In the genomic region with DNA sequence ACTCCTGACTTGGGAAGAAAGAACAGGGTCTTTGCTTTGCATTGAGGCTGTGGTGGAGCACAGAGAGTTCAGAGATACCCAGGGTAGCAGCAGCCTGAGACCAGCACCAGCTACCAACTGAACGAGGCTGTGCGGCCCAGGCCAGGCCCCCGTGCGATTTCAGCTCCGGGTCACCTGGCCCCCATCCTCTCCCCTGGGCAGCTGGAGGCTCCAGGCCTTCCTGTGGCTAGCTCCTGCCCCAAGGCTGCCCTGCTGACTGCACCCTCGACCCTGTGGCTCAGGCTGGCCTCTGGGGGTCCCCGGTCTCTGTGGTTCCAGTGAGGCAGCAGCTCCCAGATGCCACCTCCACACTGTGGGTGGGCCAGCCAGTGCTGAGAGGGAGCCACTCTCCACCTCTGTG, we compare ENCODE assay signal across 1 cellular context.
TF ChIP-seq lines count a peak whose summit lies in the region.

No MANE protein-coding gene starts in this region.

TF ChIP-seq in H1, 55 proteins besides CTCF, POLR2A, EP300 and RAD21:
- TF ChIP-seq BCL11A (IDR thresholded peaks at IDR 0.05; ENCODE audit: low read depth in 2 of 2, low read length in 2 of 2) (no peak), HDAC2 (IDR thresholded peaks at IDR 0.05; ENCODE audit: borderline replicate concordance in 1 of 2, low read depth in 2 of 2, low read length in 2 of 2) (no peak), CREB1 (IDR thresholded peaks at IDR 0.05) (no peak), JUND (IDR thresholded peaks at IDR 0.05; ENCODE audit: low read length) (no peak), EZH2 (IDR thresholded peaks at IDR 0.05; ENCODE audit: low read depth, low read length, severe bottlenecking) (no peak), RBBP5 (IDR thresholded peaks at IDR 0.05; ENCODE audit: borderline replicate concordance, low read depth, low read length) (no peak), SIN3A (conservative IDR thresholded peaks at IDR 0.05 in 1 of 2, IDR thresholded peaks at IDR 0.05 in 1 of 2; ENCODE audit: low read depth in 1 of 2, low read length in 2 of 2) (no peak), BRCA1 (IDR thresholded peaks at IDR 0.05; ENCODE audit: low read depth, low read length) (no peak)
TF ChIP-seq in H1: peak in this region for 0.
